In the genomic region with DNA sequence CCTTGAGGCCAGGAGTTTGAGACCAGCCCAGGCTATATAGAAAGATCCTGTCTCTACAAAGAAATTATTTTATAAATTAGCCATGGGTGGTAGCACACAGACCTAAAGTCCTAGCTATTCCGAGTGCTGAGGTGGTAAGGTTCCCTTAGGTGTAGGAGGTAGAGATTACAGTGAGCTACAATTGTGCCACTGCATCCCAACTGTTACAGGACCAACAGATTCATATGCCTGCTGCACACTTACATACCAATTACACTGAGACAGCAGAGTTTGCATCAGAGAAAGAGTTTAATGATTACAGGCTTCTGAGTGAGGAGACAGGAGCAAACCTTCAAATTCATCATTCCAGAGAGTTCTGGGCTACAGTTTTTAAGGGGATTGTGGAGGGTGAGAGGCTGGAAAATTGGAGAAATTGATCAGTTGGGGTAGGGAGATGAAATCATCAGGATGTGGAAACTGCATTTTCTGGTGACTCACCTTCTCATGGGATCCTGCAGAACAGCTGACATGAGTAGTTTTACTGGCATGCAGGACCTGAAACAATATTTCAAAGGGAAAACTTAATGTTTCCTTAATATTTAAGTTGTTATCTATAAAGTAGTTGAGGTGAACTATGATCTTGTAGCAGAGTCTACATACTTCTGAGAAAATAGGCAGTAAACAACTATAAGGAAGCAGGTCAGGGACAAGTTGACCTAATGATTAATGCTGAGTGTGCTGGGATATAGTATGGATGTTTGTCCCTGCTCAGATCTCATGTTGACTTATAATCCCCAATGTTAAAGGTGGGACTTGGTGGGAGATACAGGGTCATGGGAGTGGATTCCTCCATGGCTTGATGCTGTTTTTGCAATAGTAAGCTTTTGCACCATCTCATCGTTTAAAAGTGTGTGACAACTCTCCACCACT, we compare ENCODE assay signal across 12 cellular contexts. TPM values are rescaled to one million over a fixed set of nuclear protein-coding genes. Genes with fewer than 3 reads are reported as not detected.
A peak's percentile ranks its signal among the peaks of the same experiment; 100 is the strongest.
DNase-seq lines count a peak whose midpoint lies in the region; ATAC-seq, FAIRE-seq and TF ChIP-seq lines count a peak whose summit lies in the region.
"Had no signal": no experiment of that assay in that cellular context is flagged by ENCODE, and none has a peak within 500 bp of the region (broad histone marks: within the 10 kb centered on the region; RNA-seq: fewer than 3 reads in every experiment).

No MANE protein-coding gene starts in this region.

- H3K9me3 Mint-ChIP-seq in Calu3 (ENCODE audit: low read depth, unreplicated experiment) (no peaks in the 10 kb centered on the region), chondrocyte (ENCODE audit: low read depth) (peaks cover 6% of the 10 kb centered on the region)

- intact Hi-C loops in Calu3 (cut with micrococcal nuclease; ENCODE audit: unreplicated experiment) = loop anchor here (2.0 to 5.0 kb wide), 3 partner anchors 35 to 73 kb away; no protein-coding TSS in a partner anchor

- H3K27ac Mint-ChIP-seq in Calu3 (ENCODE audit: unreplicated experiment) (peak overlapping the region; percentile 99), chondrocyte (ENCODE audit: unreplicated experiment) (peak overlapping the region; percentile 97)

- FAIRE-seq in frontal cortex (lab: Jason Lieb, UNC) = no peak

- H3K4me3 Mint-ChIP-seq in Calu3 (ENCODE audit: low read depth, unreplicated experiment) (peak overlapping the region; percentile 95), chondrocyte (ENCODE audit: unreplicated experiment) (no peak overlapping the region)

- peaks cover 75% of the 10 kb centered on the region for H3K36me3 Mint-ChIP-seq in Calu3 (ENCODE audit: insufficient read depth, unreplicated experiment)
- no peaks in the 10 kb centered on the region for H3K36me3 Mint-ChIP-seq in chondrocyte (ENCODE audit: low read depth)

- BruUV-seq in Calu3 (replicated peaks; lab: Mats Ljungman, UMichigan) = no TSS peak

- ATAC-seq in GM19023 (IDR thresholded peaks at IDR 0.05; ENCODE audit: unreplicated experiment) = no peak

- CTCF ChIA-PET in Calu3 (lab: Charles Lee) = interaction anchor here (1.0 to 2.0 kb wide), 2 partner anchors 73 to 77 kb away, joined by 4 to 8 read pairs; no protein-coding TSS in a partner anchor

- H3K27me3 Mint-ChIP-seq in Calu3 (ENCODE audit: unreplicated experiment) = no peaks in the 10 kb centered on the region
- H3K27me3 Mint-ChIP-seq in chondrocyte (ENCODE audit: low read depth) = no peaks in the 10 kb centered on the region

- peak; percentile 38 for DNase-seq in Calu3
- peak; percentile 62 for DNase-seq in M059J (ENCODE audit: low read depth)
- DNase-seq in chondrocyte (ENCODE audit: low spot score) = no peak
- peak; percentile 67 for DNase-seq in myocyte (ENCODE audit: low read depth)
- DNase-seq in epidermal melanocyte (ENCODE audit: insufficient read length, low spot score) = no peak
- no peak for DNase-seq in frontal cortex (ENCODE audit: low spot score in 2 of 2)
- DNase-seq in NCI-H187 (lab: John Stamatoyannopoulos, UW) = no peak
- DNase-seq: activated effector memory CD4-positive, alpha-beta T cell treated with Interleukin-2 at 50 U/mL for 16 hours; DMS79 treated with DMSO at 0.1 percent for 48 hours; NCI-H187 treated with DMSO at 0.1 percent for 48 hours; right lobe of liver had no signal

- no peak for TF ChIP-seq CTCF in Calu3 (IDR thresholded peaks at IDR 0.05; ENCODE audit: unreplicated experiment)
- no peak for TF ChIP-seq CTCF in chondrocyte (IDR thresholded peaks at IDR 0.05)

- H3K4me1 Mint-ChIP-seq in Calu3 (ENCODE audit: low read depth, unreplicated experiment) = peaks cover 63% of the 10 kb centered on the region
- H3K4me1 Mint-ChIP-seq in chondrocyte (ENCODE audit: low read depth) = peaks cover 20% of the 10 kb centered on the region

RNA-seq across cellular contexts. Expression of gene ANXA2R, which starts 54.7 kb away (rescaled TPM):
- 8.0 and 9.4 TPM in 2 replicates for total RNA-seq in Calu3 (2022)
- 0.25 and 1.4 TPM in 2 replicates for total RNA-seq in M059J (2014; rRNA removed; shearing (Covaris generic))
- total RNA-seq in chondrocyte = 1.2 to 3.5 TPM (median 1.7 TPM) in 3 replicates
- 0.86 and 0.88 TPM in 2 replicates for total RNA-seq in myocyte
- polyA plus RNA-seq in myocyte (2012) = 1.0 TPM
- 0.41 TPM for total RNA-seq in frontal cortex

Comparison
In these comparisons a context has a peak if more than half of its experiments do, and no peak if none do; other contexts are left out.
1. DNase-seq: peak in Calu3 (single experiment), M059J (single experiment) and myocyte (single experiment); none in chondrocyte (single experiment), epidermal melanocyte (single experiment), frontal cortex (0 of 2) and NCI-H187 (0 of 2).